Comparison of ENCODE assay signal across 1 cellular context in genomic region chr18:21179590-21180220, GRCh38.
TF ChIP-seq lines count a peak whose summit lies in the region.

No MANE protein-coding gene starts in this region.

TF ChIP-seq in WTC11, 78 proteins besides CTCF, POLR2A, EP300 and RAD21 (continued from another document):
- TF ChIP-seq ZNF512 (CRISPR knock-in tag; IDR thresholded peaks at IDR 0.05; ENCODE audit: borderline replicate concordance) = no peak
- no peak for TF ChIP-seq ZNF671 (CRISPR knock-in tag; IDR thresholded peaks at IDR 0.05)
- TF ChIP-seq FOXJ3 (CRISPR knock-in tag; IDR thresholded peaks at IDR 0.05; ENCODE audit: borderline replicate concordance) = no peak
- TF ChIP-seq MLX (CRISPR knock-in tag; IDR thresholded peaks at IDR 0.05) = no peak
- TF ChIP-seq ATF2 (CRISPR knock-in tag; IDR thresholded peaks at IDR 0.05; ENCODE audit: borderline replicate concordance, low read depth) = no peak
- no peak for TF ChIP-seq ATF6 (CRISPR knock-in tag; IDR thresholded peaks at IDR 0.05)
